In the genomic region with DNA sequence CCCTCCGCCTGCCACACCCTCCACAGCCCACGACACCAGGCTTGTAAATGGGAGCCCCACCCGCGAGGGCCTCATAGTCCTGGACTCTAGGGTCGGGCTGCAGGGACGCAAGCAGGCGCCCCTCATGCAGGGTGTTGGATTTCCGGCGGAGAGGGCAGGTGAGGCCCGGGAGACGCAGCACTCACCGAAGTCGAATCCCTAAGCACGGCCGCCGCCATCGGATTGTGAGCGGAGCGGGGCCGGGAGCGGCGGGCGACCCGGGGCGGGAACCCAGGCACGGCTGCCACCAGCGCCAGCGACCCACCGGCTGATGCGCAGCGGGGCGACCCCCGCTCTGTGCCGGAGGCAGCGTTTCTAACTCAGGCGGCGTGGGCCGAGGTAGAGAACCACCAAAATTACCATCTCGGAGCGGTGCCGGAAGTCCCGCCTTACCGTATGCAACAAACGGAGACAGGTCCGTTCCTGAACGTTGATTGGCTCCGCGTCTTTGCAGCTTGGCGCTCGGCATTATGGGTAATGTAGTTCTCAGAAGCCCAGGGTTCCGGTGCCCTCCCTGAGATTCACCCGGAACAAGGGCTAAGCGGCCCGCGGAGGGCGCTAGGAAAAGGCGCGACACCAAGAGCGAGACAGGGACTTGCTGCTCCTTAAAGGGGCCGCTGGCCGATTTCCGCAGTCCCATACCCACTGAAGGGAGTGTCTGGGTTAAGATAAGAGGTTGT, we compare ENCODE assay signal across 1 cellular context.
A peak's percentile ranks its signal among the peaks of the same experiment; 100 is the strongest.
TF ChIP-seq lines count a peak whose summit lies in the region.

A gene (minus strand): TSS at position 425 of the 719 bp plus-strand sequence. CDS start 207 bp downstream, at position 218.

TF ChIP-seq in K562, 482 proteins besides CTCF, POLR2A, EP300 and RAD21 (continued from another document and continues in another):
- TF ChIP-seq, protein P1, sequence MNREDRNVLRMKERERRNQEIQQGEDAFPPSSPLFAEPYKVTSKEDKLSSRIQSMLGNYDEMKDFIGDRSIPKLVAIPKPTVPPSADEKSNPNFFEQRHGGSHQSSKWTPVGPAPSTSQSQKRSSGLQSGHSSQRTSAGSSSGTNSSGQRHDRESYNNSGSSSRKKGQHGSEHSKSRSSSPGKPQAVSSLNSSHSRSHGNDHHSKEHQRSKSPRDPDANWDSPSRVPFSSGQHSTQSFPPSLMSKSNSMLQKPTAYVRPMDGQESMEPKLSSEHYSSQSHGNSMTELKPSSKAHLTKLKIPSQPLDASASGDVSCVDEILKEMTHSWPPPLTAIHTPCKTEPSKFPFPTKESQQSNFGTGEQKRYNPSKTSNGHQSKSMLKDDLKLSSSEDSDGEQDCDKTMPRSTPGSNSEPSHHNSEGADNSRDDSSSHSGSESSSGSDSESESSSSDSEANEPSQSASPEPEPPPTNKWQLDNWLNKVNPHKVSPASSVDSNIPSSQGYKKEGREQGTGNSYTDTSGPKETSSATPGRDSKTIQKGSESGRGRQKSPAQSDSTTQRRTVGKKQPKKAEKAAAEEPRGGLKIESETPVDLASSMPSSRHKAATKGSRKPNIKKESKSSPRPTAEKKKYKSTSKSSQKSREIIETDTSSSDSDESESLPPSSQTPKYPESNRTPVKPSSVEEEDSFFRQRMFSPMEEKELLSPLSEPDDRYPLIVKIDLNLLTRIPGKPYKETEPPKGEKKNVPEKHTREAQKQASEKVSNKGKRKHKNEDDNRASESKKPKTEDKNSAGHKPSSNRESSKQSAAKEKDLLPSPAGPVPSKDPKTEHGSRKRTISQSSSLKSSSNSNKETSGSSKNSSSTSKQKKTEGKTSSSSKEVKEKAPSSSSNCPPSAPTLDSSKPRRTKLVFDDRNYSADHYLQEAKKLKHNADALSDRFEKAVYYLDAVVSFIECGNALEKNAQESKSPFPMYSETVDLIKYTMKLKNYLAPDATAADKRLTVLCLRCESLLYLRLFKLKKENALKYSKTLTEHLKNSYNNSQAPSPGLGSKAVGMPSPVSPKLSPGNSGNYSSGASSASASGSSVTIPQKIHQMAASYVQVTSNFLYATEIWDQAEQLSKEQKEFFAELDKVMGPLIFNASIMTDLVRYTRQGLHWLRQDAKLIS (CRISPR knock-in tag; IDR thresholded peaks at IDR 0.05): no peak
- peak; percentile 63 for TF ChIP-seq SP2 (IDR thresholded peaks at IDR 0.05; ENCODE audit: extremely low read depth, low read depth, low read length, poor library complexity, severe bottlenecking)
- TF ChIP-seq RAD51 (IDR thresholded peaks at IDR 0.05; ENCODE audit: borderline replicate concordance, low read depth): no peak
- no peak for TF ChIP-seq HEY1 (CRISPR knock-in tag; IDR thresholded peaks at IDR 0.05; ENCODE audit: borderline replicate concordance)
- TF ChIP-seq, protein P2, sequence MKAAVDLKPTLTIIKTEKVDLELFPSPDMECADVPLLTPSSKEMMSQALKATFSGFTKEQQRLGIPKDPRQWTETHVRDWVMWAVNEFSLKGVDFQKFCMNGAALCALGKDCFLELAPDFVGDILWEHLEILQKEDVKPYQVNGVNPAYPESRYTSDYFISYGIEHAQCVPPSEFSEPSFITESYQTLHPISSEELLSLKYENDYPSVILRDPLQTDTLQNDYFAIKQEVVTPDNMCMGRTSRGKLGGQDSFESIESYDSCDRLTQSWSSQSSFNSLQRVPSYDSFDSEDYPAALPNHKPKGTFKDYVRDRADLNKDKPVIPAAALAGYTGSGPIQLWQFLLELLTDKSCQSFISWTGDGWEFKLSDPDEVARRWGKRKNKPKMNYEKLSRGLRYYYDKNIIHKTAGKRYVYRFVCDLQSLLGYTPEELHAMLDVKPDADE (conservative IDR thresholded peaks at IDR 0.05; ENCODE audit: control insufficient read depth, low read depth, low read length): 0 out of 2 replicates have a peak, but pooled peaks have one; percentile 28
- peak; percentile 73 for TF ChIP-seq CXXC5 (CRISPR knock-in tag; IDR thresholded peaks at IDR 0.05)
- TF ChIP-seq, protein P3, sequence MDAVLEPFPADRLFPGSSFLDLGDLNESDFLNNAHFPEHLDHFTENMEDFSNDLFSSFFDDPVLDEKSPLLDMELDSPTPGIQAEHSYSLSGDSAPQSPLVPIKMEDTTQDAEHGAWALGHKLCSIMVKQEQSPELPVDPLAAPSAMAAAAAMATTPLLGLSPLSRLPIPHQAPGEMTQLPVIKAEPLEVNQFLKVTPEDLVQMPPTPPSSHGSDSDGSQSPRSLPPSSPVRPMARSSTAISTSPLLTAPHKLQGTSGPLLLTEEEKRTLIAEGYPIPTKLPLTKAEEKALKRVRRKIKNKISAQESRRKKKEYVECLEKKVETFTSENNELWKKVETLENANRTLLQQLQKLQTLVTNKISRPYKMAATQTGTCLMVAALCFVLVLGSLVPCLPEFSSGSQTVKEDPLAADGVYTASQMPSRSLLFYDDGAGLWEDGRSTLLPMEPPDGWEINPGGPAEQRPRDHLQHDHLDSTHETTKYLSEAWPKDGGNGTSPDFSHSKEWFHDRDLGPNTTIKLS (IDR thresholded peaks at IDR 0.05; ENCODE audit: borderline replicate concordance, low read depth): peak; percentile 67; the same call in 1 of the 2 replicates
- TF ChIP-seq, protein P4, sequence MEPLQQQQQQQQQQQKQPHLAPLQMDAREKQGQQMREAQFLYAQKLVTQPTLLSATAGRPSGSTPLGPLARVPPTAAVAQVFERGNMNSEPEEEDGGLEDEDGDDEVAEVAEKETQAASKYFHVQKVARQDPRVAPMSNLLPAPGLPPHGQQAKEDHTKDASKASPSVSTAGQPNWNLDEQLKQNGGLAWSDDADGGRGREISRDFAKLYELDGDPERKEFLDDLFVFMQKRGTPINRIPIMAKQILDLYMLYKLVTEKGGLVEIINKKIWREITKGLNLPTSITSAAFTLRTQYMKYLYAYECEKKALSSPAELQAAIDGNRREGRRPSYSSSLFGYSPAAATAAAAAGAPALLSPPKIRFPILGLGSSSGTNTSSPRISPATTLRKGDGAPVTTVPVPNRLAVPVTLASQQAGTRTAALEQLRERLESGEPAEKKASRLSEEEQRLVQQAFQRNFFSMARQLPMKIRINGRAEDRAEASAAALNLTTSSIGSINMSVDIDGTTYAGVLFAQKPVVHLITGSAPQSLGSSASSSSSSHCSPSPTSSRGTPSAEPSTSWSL (CRISPR knock-in tag; IDR thresholded peaks at IDR 0.05; ENCODE audit: borderline replicate concordance): no peak
- TF ChIP-seq TARDBP (IDR thresholded peaks at IDR 0.05): no peak
- TF ChIP-seq, protein P5, sequence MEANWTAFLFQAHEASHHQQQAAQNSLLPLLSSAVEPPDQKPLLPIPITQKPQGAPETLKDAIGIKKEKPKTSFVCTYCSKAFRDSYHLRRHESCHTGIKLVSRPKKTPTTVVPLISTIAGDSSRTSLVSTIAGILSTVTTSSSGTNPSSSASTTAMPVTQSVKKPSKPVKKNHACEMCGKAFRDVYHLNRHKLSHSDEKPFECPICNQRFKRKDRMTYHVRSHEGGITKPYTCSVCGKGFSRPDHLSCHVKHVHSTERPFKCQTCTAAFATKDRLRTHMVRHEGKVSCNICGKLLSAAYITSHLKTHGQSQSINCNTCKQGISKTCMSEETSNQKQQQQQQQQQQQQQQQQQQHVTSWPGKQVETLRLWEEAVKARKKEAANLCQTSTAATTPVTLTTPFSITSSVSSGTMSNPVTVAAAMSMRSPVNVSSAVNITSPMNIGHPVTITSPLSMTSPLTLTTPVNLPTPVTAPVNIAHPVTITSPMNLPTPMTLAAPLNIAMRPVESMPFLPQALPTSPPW (CRISPR knock-in tag; IDR thresholded peaks at IDR 0.05): peak; percentile 66
- TF ChIP-seq PHF20 (IDR thresholded peaks at IDR 0.05; ENCODE audit: partially characterized antibody): peak; percentile 42
- no peak for TF ChIP-seq ZNF444 (CRISPR knock-in tag; IDR thresholded peaks at IDR 0.05)
- TF ChIP-seq SAP30 (IDR thresholded peaks at IDR 0.05; ENCODE audit: borderline replicate concordance, insufficient read depth, low read depth, low read length, poor library complexity, severe bottlenecking): peak; percentile 49
- TF ChIP-seq ZFP36 (IDR thresholded peaks at IDR 0.05; ENCODE audit: low read depth, low read length, partially characterized antibody): peak; percentile 67
- TF ChIP-seq NUFIP1 (IDR thresholded peaks at IDR 0.05; ENCODE audit: partially characterized antibody): no peak
- TF ChIP-seq MAZ (CRISPR knock-in tag; conservative IDR thresholded peaks at IDR 0.05 in 1 of 2, IDR thresholded peaks at IDR 0.05 in 1 of 2): 0 out of 4 replicates have a peak, but pooled peaks of 1 of the 2 experiments have one; percentile 29
- TF ChIP-seq, protein P6, sequence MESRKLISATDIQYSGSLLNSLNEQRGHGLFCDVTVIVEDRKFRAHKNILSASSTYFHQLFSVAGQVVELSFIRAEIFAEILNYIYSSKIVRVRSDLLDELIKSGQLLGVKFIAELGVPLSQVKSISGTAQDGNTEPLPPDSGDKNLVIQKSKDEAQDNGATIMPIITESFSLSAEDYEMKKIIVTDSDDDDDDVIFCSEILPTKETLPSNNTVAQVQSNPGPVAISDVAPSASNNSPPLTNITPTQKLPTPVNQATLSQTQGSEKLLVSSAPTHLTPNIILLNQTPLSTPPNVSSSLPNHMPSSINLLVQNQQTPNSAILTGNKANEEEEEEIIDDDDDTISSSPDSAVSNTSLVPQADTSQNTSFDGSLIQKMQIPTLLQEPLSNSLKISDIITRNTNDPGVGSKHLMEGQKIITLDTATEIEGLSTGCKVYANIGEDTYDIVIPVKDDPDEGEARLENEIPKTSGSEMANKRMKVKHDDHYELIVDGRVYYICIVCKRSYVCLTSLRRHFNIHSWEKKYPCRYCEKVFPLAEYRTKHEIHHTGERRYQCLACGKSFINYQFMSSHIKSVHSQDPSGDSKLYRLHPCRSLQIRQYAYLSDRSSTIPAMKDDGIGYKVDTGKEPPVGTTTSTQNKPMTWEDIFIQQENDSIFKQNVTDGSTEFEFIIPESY (CRISPR knock-in tag; IDR thresholded peaks at IDR 0.05): peak; percentile 55; the same call in 1 of the 2 replicates
- peak; percentile 83 for TF ChIP-seq ELF1 (tag; IDR thresholded peaks at IDR 0.05)
- TF ChIP-seq ZNF12 (CRISPR knock-in tag; IDR thresholded peaks at IDR 0.05): no peak
- TF ChIP-seq POLR2H (tag; IDR thresholded peaks at IDR 0.05; ENCODE audit: low read depth): no peak
- TF ChIP-seq LEF1 (IDR thresholded peaks at IDR 0.05): no peak
- TF ChIP-seq ZNF23 (CRISPR knock-in tag; IDR thresholded peaks at IDR 0.05): no peak
- TF ChIP-seq, protein P7, sequence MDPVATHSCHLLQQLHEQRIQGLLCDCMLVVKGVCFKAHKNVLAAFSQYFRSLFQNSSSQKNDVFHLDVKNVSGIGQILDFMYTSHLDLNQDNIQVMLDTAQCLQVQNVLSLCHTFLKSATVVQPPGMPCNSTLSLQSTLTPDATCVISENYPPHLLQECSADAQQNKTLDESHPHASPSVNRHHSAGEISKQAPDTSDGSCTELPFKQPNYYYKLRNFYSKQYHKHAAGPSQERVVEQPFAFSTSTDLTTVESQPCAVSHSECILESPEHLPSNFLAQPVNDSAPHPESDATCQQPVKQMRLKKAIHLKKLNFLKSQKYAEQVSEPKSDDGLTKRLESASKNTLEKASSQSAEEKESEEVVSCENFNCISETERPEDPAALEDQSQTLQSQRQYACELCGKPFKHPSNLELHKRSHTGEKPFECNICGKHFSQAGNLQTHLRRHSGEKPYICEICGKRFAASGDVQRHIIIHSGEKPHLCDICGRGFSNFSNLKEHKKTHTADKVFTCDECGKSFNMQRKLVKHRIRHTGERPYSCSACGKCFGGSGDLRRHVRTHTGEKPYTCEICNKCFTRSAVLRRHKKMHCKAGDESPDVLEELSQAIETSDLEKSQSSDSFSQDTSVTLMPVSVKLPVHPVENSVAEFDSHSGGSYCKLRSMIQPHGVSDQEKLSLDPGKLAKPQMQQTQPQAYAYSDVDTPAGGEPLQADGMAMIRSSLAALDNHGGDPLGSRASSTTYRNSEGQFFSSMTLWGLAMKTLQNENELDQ (CRISPR knock-in tag; IDR thresholded peaks at IDR 0.05; ENCODE audit: borderline replicate concordance): no peak
- TF ChIP-seq NR4A1 (CRISPR knock-in tag; IDR thresholded peaks at IDR 0.05): no peak
- no peak for TF ChIP-seq NR4A1 (tag; IDR thresholded peaks at IDR 0.05)
- no peak for TF ChIP-seq PTBP1 (IDR thresholded peaks at IDR 0.05; ENCODE audit: low read depth, low read length)
- TF ChIP-seq ZFPM2 (CRISPR knock-in tag; IDR thresholded peaks at IDR 0.05): no peak
- TF ChIP-seq ATF1 (CRISPR knock-in tag; IDR thresholded peaks at IDR 0.05): no peak
- TF ChIP-seq ATF1 (tag; IDR thresholded peaks at IDR 0.05): peak; percentile 80
- no peak for TF ChIP-seq ZBTB8A (IDR thresholded peaks at IDR 0.05; ENCODE audit: partially characterized antibody)
- no peak for TF ChIP-seq FOSL1 (tag; conservative IDR thresholded peaks at IDR 0.05)
- TF ChIP-seq HMG20B (CRISPR knock-in tag; IDR thresholded peaks at IDR 0.05): no peak
- TF ChIP-seq, protein P8, sequence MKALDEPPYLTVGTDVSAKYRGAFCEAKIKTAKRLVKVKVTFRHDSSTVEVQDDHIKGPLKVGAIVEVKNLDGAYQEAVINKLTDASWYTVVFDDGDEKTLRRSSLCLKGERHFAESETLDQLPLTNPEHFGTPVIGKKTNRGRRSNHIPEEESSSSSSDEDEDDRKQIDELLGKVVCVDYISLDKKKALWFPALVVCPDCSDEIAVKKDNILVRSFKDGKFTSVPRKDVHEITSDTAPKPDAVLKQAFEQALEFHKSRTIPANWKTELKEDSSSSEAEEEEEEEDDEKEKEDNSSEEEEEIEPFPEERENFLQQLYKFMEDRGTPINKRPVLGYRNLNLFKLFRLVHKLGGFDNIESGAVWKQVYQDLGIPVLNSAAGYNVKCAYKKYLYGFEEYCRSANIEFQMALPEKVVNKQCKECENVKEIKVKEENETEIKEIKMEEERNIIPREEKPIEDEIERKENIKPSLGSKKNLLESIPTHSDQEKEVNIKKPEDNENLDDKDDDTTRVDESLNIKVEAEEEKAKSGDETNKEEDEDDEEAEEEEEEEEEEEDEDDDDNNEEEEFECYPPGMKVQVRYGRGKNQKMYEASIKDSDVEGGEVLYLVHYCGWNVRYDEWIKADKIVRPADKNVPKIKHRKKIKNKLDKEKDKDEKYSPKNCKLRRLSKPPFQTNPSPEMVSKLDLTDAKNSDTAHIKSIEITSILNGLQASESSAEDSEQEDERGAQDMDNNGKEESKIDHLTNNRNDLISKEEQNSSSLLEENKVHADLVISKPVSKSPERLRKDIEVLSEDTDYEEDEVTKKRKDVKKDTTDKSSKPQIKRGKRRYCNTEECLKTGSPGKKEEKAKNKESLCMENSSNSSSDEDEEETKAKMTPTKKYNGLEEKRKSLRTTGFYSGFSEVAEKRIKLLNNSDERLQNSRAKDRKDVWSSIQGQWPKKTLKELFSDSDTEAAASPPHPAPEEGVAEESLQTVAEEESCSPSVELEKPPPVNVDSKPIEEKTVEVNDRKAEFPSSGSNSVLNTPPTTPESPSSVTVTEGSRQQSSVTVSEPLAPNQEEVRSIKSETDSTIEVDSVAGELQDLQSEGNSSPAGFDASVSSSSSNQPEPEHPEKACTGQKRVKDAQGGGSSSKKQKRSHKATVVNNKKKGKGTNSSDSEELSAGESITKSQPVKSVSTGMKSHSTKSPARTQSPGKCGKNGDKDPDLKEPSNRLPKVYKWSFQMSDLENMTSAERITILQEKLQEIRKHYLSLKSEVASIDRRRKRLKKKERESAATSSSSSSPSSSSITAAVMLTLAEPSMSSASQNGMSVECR (CRISPR knock-in tag; IDR thresholded peaks at IDR 0.05): no peak
- TF ChIP-seq SIRT6 (IDR thresholded peaks at IDR 0.05; ENCODE audit: low read depth, low read length): no peak
